ENCODE assay signal across 8 cellular contexts in genomic region chr19:42277821-42278809, GRCh38. TPM values are rescaled to one million over a fixed set of nuclear protein-coding genes. Genes with fewer than 3 reads are reported as not detected.
DNase-seq lines count a peak whose midpoint lies in the region; ATAC-seq and TF ChIP-seq lines count a peak whose summit lies in the region.

No MANE protein-coding gene starts in this region.

- no peak overlapping the region for H3K4me3 ChIP-seq in DOHH2 (ENCODE audit: low read length)
- H3K4me3 ChIP-seq in NT2/D1 (ENCODE audit: insufficient read length, low read depth) = no peak overlapping the region
- H3K4me3 ChIP-seq in esophagus squamous epithelium = peak overlapping the region in 2 of 4 donors; percentile 2 to 4
- peak overlapping the region; percentile 77 for H3K4me3 ChIP-seq in psoas muscle

- no peak for TF ChIP-seq POLR2A in esophagus squamous epithelium (IDR thresholded peaks at IDR 0.05)

- H3K36me3 ChIP-seq in DOHH2 (ENCODE audit: control insufficient read depth, low read length) = peaks cover 6% of the 10 kb centered on the region; the same call in 1 of the 2 replicates
- peaks cover 23% of the 10 kb centered on the region for H3K36me3 ChIP-seq in NT2/D1 (ENCODE audit: insufficient read depth, insufficient read length, low read length)
- peaks cover 12 to 37% (median 17%) of the 10 kb centered on the region in 3 donors for H3K36me3 ChIP-seq in esophagus squamous epithelium
- peaks cover 0 to 32% of the 10 kb centered on the region in 2 donors for H3K36me3 ChIP-seq in psoas muscle (ENCODE audit: insufficient read depth in 1 of 2, low read depth in 1 of 2)

- TF ChIP-seq CTCF in DOHH2 (IDR thresholded peaks at IDR 0.05; ENCODE audit: low read depth, low read length, poor library complexity, severe bottlenecking) = no peak
- TF ChIP-seq CTCF in esophagus squamous epithelium (IDR thresholded peaks at IDR 0.05) = peak in 1 of 6 experiments; percentile 2
- TF ChIP-seq CTCF in psoas muscle (IDR thresholded peaks at IDR 0.05) = no peak

- H3K4me1 ChIP-seq in DOHH2 (ENCODE audit: control insufficient read depth, low read length) = peaks cover 36% of the 10 kb centered on the region
- H3K4me1 ChIP-seq in NT2/D1 (ENCODE audit: insufficient read depth, insufficient read length) = peaks cover 24% of the 10 kb centered on the region
- peaks cover 62 to 96% (median 76%) of the 10 kb centered on the region in 3 donors for H3K4me1 ChIP-seq in esophagus squamous epithelium
- peaks cover 73% of the 10 kb centered on the region for H3K4me1 ChIP-seq in psoas muscle

- peaks cover 10% of the 10 kb centered on the region for H3F3A ChIP-seq in DOHH2 (ENCODE audit: control insufficient read depth, insufficient read depth)

- H3K27ac ChIP-seq in DOHH2 (ENCODE audit: low read depth, low read length) (no peak overlapping the region), esophagus squamous epithelium (peak overlapping the region; percentile 84 to 99 (median 96)), psoas muscle (peak overlapping the region; percentile 91)

- peaks cover 11% of the 10 kb centered on the region for H3K79me2 ChIP-seq in DOHH2 (ENCODE audit: control insufficient read depth, low read length)

- H3K4me2 ChIP-seq in DOHH2 (ENCODE audit: low read length) = peak overlapping the region; percentile 99; the same call in 1 of the 2 replicates

- H3K9me2 ChIP-seq in DOHH2 (replicated peaks; ENCODE audit: control insufficient read depth, low read length) = no peaks in the 10 kb centered on the region

- H4K20me1 ChIP-seq in DOHH2 (ENCODE audit: control insufficient read depth, insufficient read depth, low read depth, low read length) = no peaks in the 10 kb centered on the region

- intact Hi-C loops in esophagus squamous epithelium (cut with DNase I) (no loop called here), psoas muscle (cut with DNase I) (loop anchor here in 1 of 2 donors (2.0 kb wide), 1 partner anchor 31 kb away; no protein-coding TSS in a partner anchor)

- no peaks in the 10 kb centered on the region for H3K27me3 ChIP-seq in DOHH2 (ENCODE audit: control insufficient read depth, low read length)
- no peaks in the 10 kb centered on the region for H3K27me3 ChIP-seq in NT2/D1 (ENCODE audit: insufficient read depth, insufficient read length)
- no peaks in the 10 kb centered on the region for H3K27me3 ChIP-seq in esophagus squamous epithelium
- no peaks in the 10 kb centered on the region for H3K27me3 ChIP-seq in psoas muscle (ENCODE audit: insufficient read depth in 3 of 3, low read length in 2 of 3)

- peak overlapping the region; percentile 8 for H3K9ac ChIP-seq in NT2/D1 (ENCODE audit: insufficient read length, low read depth)

- no peak for ATAC-seq in psoas muscle
- ATAC-seq in GM19455 (IDR thresholded peaks at IDR 0.05; ENCODE audit: unreplicated experiment) = no peak
- no peak for ATAC-seq in GM18870 (IDR thresholded peaks at IDR 0.05; ENCODE audit: unreplicated experiment)

- H3K9me3 ChIP-seq in DOHH2 (ENCODE audit: control insufficient read depth, insufficient read depth, low read length) (no peaks in the 10 kb centered on the region), NT2/D1 (ENCODE audit: insufficient read depth, low read length) (no peaks in the 10 kb centered on the region), esophagus squamous epithelium (no peaks in the 10 kb centered on the region), psoas muscle (no peaks in the 10 kb centered on the region)

- DNase-seq in NT2/D1 (ENCODE audit: low read depth, low spot score) = no peak
- no peak for DNase-seq in esophagus squamous epithelium (lab: John Stamatoyannopoulos, UW)
- peak in 1 of 2 donors; percentile 53 for DNase-seq in psoas muscle
- no peak for DNase-seq in activated CD8-positive, alpha-beta memory T cell treated with anti-CD3 and anti-CD28 coated beads, Interleukin-2, amount 50 U/mL, for 48 hours
- DNase-seq in hepatic stellate cell (ENCODE audit: low spot score) = no peak

- WGBS in esophagus squamous epithelium, 2 donors = 24 to 26% methylated on average over 6 to 7 of the region's 11 CpGs
- WGBS in psoas muscle, 3 donors = 19 to 29% (median 21%) methylated on average over 10 to 11 of the region's 11 CpGs

RNA-seq across cellular contexts. Expression of gene CIC, which starts 9.1 kb away (rescaled TPM):
- 10 to 100 TPM; 25.1 to 54.9 (median 27.9) TPM for total RNA-seq in esophagus squamous epithelium
- total RNA-seq in psoas muscle = 10 to 100 TPM; 28.8 to 55.0 (median 44.2) TPM
- polyA plus RNA-seq in psoas muscle = 10 to 100 TPM; 17.1 to 39.3 (median 18.1) TPM

RNA-seq across cellular contexts. Expression of gene ERF, which starts 23.2 kb away (rescaled TPM):
- total RNA-seq in esophagus squamous epithelium (10 to 100 TPM; 13.3 to 32.5 (median 21.0) TPM), psoas muscle (10 to 100 TPM; 10.0 to 13.5 (median 11.8) TPM)
- polyA plus RNA-seq in psoas muscle = 10 to 100 TPM in 2 of 3 donors, 1 to 10 TPM in 1; 7.1 to 11.7 (median 11.4) TPM

RNA-seq across cellular contexts. Expression of gene PRR19, which starts 23.8 kb away (rescaled TPM):
- total RNA-seq in esophagus squamous epithelium (1 to 10 TPM in 1 of 4 donors, under 1 TPM in 3; 0.75 to 1.0 (median 0.82) TPM), psoas muscle (under 1 TPM in 2 of 4 donors, not detected in 2; 0.19 to 0.51 TPM)
- under 1 TPM; 0.17 to 0.73 (median 0.60) TPM for polyA plus RNA-seq in psoas muscle

RNA-seq across cellular contexts. Expression of gene PAFAH1B3, which starts 24.3 kb away (rescaled TPM):
- total RNA-seq in esophagus squamous epithelium (10 to 100 TPM; 22.5 to 45.9 (median 30.3) TPM), psoas muscle (1 to 10 TPM; 4.0 to 7.4 (median 6.4) TPM)
- polyA plus RNA-seq in psoas muscle = 10 to 100 TPM; 12.8 to 17.1 (median 14.8) TPM

RNA-seq across cellular contexts. Expression of gene TMEM145, which starts 35.0 kb away (rescaled TPM):
- not detected for total RNA-seq in esophagus squamous epithelium
- 1 to 10 TPM in 1 of 4 donors, under 1 TPM in 2, not detected in 1; 0.50 to 1.1 (median 0.52) TPM for total RNA-seq in psoas muscle
- 1 to 10 TPM in 1 of 3 donors, under 1 TPM in 2; 0.21 to 2.5 (median 0.57) TPM for polyA plus RNA-seq in psoas muscle
